Comparison of ENCODE assay signal across 8 cellular contexts in genomic region chr3:49172616-49173041, GRCh38. TPM values are rescaled to one million over a fixed set of nuclear protein-coding genes. Genes with fewer than 3 reads are reported as not detected.
DNase-seq lines count a peak whose midpoint lies in the region; ATAC-seq and TF ChIP-seq lines count a peak whose summit lies in the region.

No MANE protein-coding gene starts in this region.

- peaks cover 8% of the 10 kb centered on the region for H3K23me2 ChIP-seq in H9 (ENCODE audit: insufficient read length, low read depth, low read length, poor library complexity, severe bottlenecking)

- H4K5ac ChIP-seq in H9 (ENCODE audit: insufficient read length, low read depth, low read length), result no peak overlapping the region

- H3K4me3 Mint-ChIP-seq in H9 (peak overlapping the region; percentile 40 to 68; a peak in 4 of 5 replicates), brain (peak overlapping the region; percentile 90 to 99 (median 92))

- no peaks in the 10 kb centered on the region for H3K79me1 ChIP-seq in H9 (ENCODE audit: insufficient read depth, low read depth, low read length, poor library complexity, severe bottlenecking)

- H2BK120ac ChIP-seq in H9 (ENCODE audit: low read depth, low read length, poor library complexity, severe bottlenecking), result no peak overlapping the region

- peak overlapping the region; percentile 50 to 72 for H3K4me3 ChIP-seq in left lung
- H3K4me3 ChIP-seq in skin epidermis, result peak overlapping the region in 6 of 7 experiments; percentile 58 to 77 (median 65)

- no peak overlapping the region for H2BK12ac ChIP-seq in H9 (ENCODE audit: insufficient read length, low read depth, low read length)

- H3K36me3 ChIP-seq in left lung, result peaks cover 0 to 21% of the 10 kb centered on the region in 2 donors

- no peak overlapping the region for H3K4ac ChIP-seq in H9 (ENCODE audit: low read depth, low read length)

- H3K27ac Mint-ChIP-seq in H9 (no peak overlapping the region), brain (peak overlapping the region; percentile 94 to 99 (median 98))

- H2AK5ac ChIP-seq in H9 (ENCODE audit: insufficient read length, low read length), result no peak overlapping the region

- no peak overlapping the region for H3K27ac ChIP-seq in H9 (ENCODE audit: insufficient read length, low read depth, low read length)
- peak overlapping the region; percentile 30 to 76 for H3K27ac ChIP-seq in left lung
- peak overlapping the region in 16 of 21 experiments; percentile 74 to 87 (median 83) for H3K27ac ChIP-seq in skin epidermis

- no peak overlapping the region for H3K56ac ChIP-seq in H9 (ENCODE audit: insufficient read length, low read depth, low read length)

- no peak overlapping the region for H4K91ac ChIP-seq in H9 (ENCODE audit: insufficient read length, low read depth, low read length)

- no peak overlapping the region for H2AFZ ChIP-seq in H9 (ENCODE audit: low read length)

- no peak overlapping the region for H3K4me2 ChIP-seq in H9 (ENCODE audit: insufficient read depth, insufficient read length, low read length)

- H3K4me1 ChIP-seq in H9 (ENCODE audit: insufficient read depth, low read length) (peaks cover 6% of the 10 kb centered on the region; the same call in 1 of the 2 replicates), left lung (peaks cover 15 to 37% of the 10 kb centered on the region in 2 donors)

- no peak overlapping the region for H3K9ac ChIP-seq in H9 (ENCODE audit: extremely low read depth, insufficient read length, low read length)

- TF ChIP-seq CTCF in H9 (conservative IDR thresholded peaks at IDR 0.05) (no peak), brain (conservative IDR thresholded peaks at IDR 0.05) (no peak), left lung (IDR thresholded peaks at IDR 0.05) (no peak)

- no peak overlapping the region for H2BK20ac ChIP-seq in H9 (ENCODE audit: low read depth, low read length, poor library complexity, severe bottlenecking)

- no peak overlapping the region for H3T11ph ChIP-seq in H9 (ENCODE audit: low read length)

- H3K23ac ChIP-seq in H9 (ENCODE audit: insufficient read length, low read depth, low read length), result no peak overlapping the region

- no peak overlapping the region; the same call in 1 of the 2 replicates for H3K14ac ChIP-seq in H9 (ENCODE audit: insufficient read depth, low read length)

- no peaks in the 10 kb centered on the region for H4K20me1 ChIP-seq in H9 (ENCODE audit: control insufficient read depth, insufficient read depth, insufficient read length)

- no peak overlapping the region for H2BK5ac ChIP-seq in H9 (ENCODE audit: insufficient read length, low read length)

- no peaks in the 10 kb centered on the region for H3K27me3 ChIP-seq in H9 (ENCODE audit: insufficient read depth, low read length)
- H3K27me3 ChIP-seq in left lung, result no peaks in the 10 kb centered on the region

- DNase-seq in H9 (no peak), left lung (no peak), left colon (no peak), NCI-H2081 treated with DMSO at 0.1 percent for 48 hours (lab: John Stamatoyannopoulos, UW) (no peak), NOMO-1 treated with DMSO at 0.1 percent for 48 hours (lab: John Stamatoyannopoulos, UW; ENCODE audit: unreplicated experiment) (no peak)

- no peak overlapping the region for H3K18ac ChIP-seq in H9 (ENCODE audit: insufficient read length, low read depth, low read length)

- H3K9me3 ChIP-seq in H9 (ENCODE audit: control insufficient read depth, low read depth, low read length), result no peaks in the 10 kb centered on the region
- H3K9me3 ChIP-seq in left lung, result no peaks in the 10 kb centered on the region

- peaks cover 0 to 6% (median 3%) of the 10 kb centered on the region in 3 experiments; a peak in 4 of 7 replicates for H3K36me3 Mint-ChIP-seq in H9 (ENCODE audit: insufficient read depth in 1 of 3, low read depth in 3 of 3)
- peaks cover 5% of the 10 kb centered on the region for H3K36me3 Mint-ChIP-seq in brain

- no peak overlapping the region for H2BK15ac ChIP-seq in H9 (ENCODE audit: low read depth, low read length)

- ATAC-seq in left lung (no peak), left colon (no peak), HG02588 (IDR thresholded peaks at IDR 0.05; ENCODE audit: unreplicated experiment) (no peak)

- intact Hi-C loops in left lung (cut with DNase I), result loop anchor here in 1 of 2 donors (10.0 kb wide), 1 partner anchor 122 kb away; no protein-coding TSS in a partner anchor
- intact Hi-C loops in left colon (cut with DNase I, micrococcal nuclease), result loop anchor here in 1 of 2 donors (5.0 kb wide), 1 partner anchor 275 kb away; no protein-coding TSS in a partner anchor

- H3K9me3 Mint-ChIP-seq in H9, result no peaks in the 10 kb centered on the region; a peak in 1 of 5 replicates
- H3K9me3 Mint-ChIP-seq in brain, result no peaks in the 10 kb centered on the region

- no peak overlapping the region for H4K8ac ChIP-seq in H9 (replicated peaks; ENCODE audit: insufficient read length, low read depth, low read length)

- no peaks in the 10 kb centered on the region for H3K79me2 ChIP-seq in H9 (ENCODE audit: insufficient read depth, low read length)

- H3K4me1 Mint-ChIP-seq in H9 (peaks cover 20 to 28% of the 10 kb centered on the region in 2 experiments), brain (peaks cover 60% of the 10 kb centered on the region)

- WGBS in H9 (ENCODE audit: extremely low coverage, insufficient read length, low lambda C conversion rate), result no CpG with 5 or more reads among the region's 6 CpGs

- H3K27me3 Mint-ChIP-seq in H9 (ENCODE audit: low read depth) (peaks cover 22% of the 10 kb centered on the region), brain (peaks cover 9% of the 10 kb centered on the region)

RNA-seq across cellular contexts. Expression of gene KLHDC8B, which starts 1.2 kb away (rescaled TPM):
- total RNA-seq in H9 (2021) (13.5 and 14.4 TPM in 2 replicates), left lung (10 to 100 TPM; 31.2 to 33.3 TPM), left colon (10 to 100 TPM in 1 of 2 donors, 1 to 10 TPM in 1; 4.6 to 12.5 TPM)
- 14.7 TPM for polyA plus RNA-seq in brain (ENCODE audit: insufficient read depth, low read depth, low replicate concordance)

RNA-seq across cellular contexts. Expression of gene CCDC71, which starts 6.5 kb away (rescaled TPM):
- total RNA-seq in H9 (2021) (26.1 and 27.6 TPM in 2 replicates), left lung (10 to 100 TPM; 16.9 to 21.0 TPM), left colon (10 to 100 TPM; 16.3 to 20.3 TPM)
- 13.3 TPM for polyA plus RNA-seq in brain (ENCODE audit: insufficient read depth, low read depth, low replicate concordance)

RNA-seq across cellular contexts. Expression of gene LAMB2, which starts 39.8 kb away (rescaled TPM):
- 121 and 130 TPM in 2 replicates for total RNA-seq in H9 (2021)
- polyA plus RNA-seq in brain (ENCODE audit: insufficient read depth, low read depth, low replicate concordance), result 84.1 TPM
- total RNA-seq in left lung, result 100 to 1,000 TPM; 283 to 484 TPM
- total RNA-seq in left colon, result 100 to 1,000 TPM in 1 of 2 donors, 10 to 100 TPM in 1; 66.1 to 102 TPM

RNA-seq across cellular contexts. Expression of gene USP19, which starts 52.0 kb away (rescaled TPM):
- total RNA-seq in H9 (2021) (66.3 and 68.9 TPM in 2 replicates), left lung (10 to 100 TPM; 50.9 to 54.7 TPM), left colon (10 to 100 TPM; 66.9 to 67.7 TPM)
- 31.0 TPM for polyA plus RNA-seq in brain (ENCODE audit: insufficient read depth, low read depth, low replicate concordance)

Comparison
In these comparisons a context has a peak if more than half of its experiments do, and no peak if none do; other contexts are left out.
1. H3K27ac Mint-ChIP-seq: peak in brain (5 of 5); none in H9 (0 of 3).